In genomic region chr19:16111160-16111908, GRCh38 we compare ENCODE assay signal across 1 cellular context.
TF ChIP-seq lines count a peak whose summit lies in the region.

Gene RAB8A (plus strand): TSS chr19:16111889. CDS start chr19:16111902, 13 bp downstream.

TF ChIP-seq in K562, 482 proteins besides CTCF, POLR2A, EP300 and RAD21 (continued from another document and continues in another):
- TF ChIP-seq CHAMP1 (IDR thresholded peaks at IDR 0.05) (no peak), PTBP1 (IDR thresholded peaks at IDR 0.05; ENCODE audit: low read depth, low read length) (no peak), ATF7 (IDR thresholded peaks at IDR 0.05) (peak; percentile 88), KAT2B (IDR thresholded peaks at IDR 0.05; ENCODE audit: low read depth, low read length) (no peak), GTF2A2 (tag; IDR thresholded peaks at IDR 0.05) (no peak), FOXP4 (CRISPR knock-in tag; IDR thresholded peaks at IDR 0.05; ENCODE audit: borderline replicate concordance) (no peak), ATF2 (CRISPR knock-in tag; IDR thresholded peaks at IDR 0.05) (no peak), SNRNP70 (optimal IDR thresholded peaks at IDR 0.05; ENCODE audit: low read depth, low read length) (no peak), BRD9 (IDR thresholded peaks at IDR 0.05; ENCODE audit: low read depth, partially characterized antibody) (no peak), TFAP4 (CRISPR knock-in tag; IDR thresholded peaks at IDR 0.05; ENCODE audit: borderline replicate concordance) (peak; percentile 62), CBFA2T3 (IDR thresholded peaks at IDR 0.05) (no peak), ZC3H4 (CRISPR knock-in tag; IDR thresholded peaks at IDR 0.05; ENCODE audit: borderline replicate concordance) (no peak), DMBX1 (CRISPR knock-in tag; IDR thresholded peaks at IDR 0.05; ENCODE audit: borderline replicate concordance) (peak; percentile 14; the same call in 1 of the 2 replicates), RNF2 (IDR thresholded peaks at IDR 0.05) (peak; percentile 58), TEAD4 (IDR thresholded peaks at IDR 0.05; ENCODE audit: low read length) (peak; percentile 23; the same call in 1 of the 2 replicates), TEAD4 (CRISPR knock-in tag; IDR thresholded peaks at IDR 0.05; ENCODE audit: borderline replicate concordance) (no peak), HNRNPH1 (optimal IDR thresholded peaks at IDR 0.05; ENCODE audit: low read depth, low read length) (no peak), NFIC (IDR thresholded peaks at IDR 0.05) (peak; percentile 99), MEF2D (tag; conservative IDR thresholded peaks at IDR 0.05; ENCODE audit: low read depth) (no peak), ETV6 (IDR thresholded peaks at IDR 0.05; ENCODE audit: borderline replicate concordance in 1 of 2, low read depth in 2 of 2, low read length in 1 of 2) (no peak), ETV6 (CRISPR knock-in tag; IDR thresholded peaks at IDR 0.05; ENCODE audit: borderline replicate concordance) (no peak), ZNF436 (CRISPR knock-in tag; IDR thresholded peaks at IDR 0.05) (no peak), SUPT5H (IDR thresholded peaks at IDR 0.05) (peak; percentile 80), ETS1 (conservative IDR thresholded peaks at IDR 0.05; ENCODE audit: control insufficient read depth, low read depth, low read length) (no peak; the same call in 1 of the 2 replicates), U2AF1 (optimal IDR thresholded peaks at IDR 0.05; ENCODE audit: low read depth, low read length) (no peak), TRIM28 (IDR thresholded peaks at IDR 0.05) (no peak), MCM7 (IDR thresholded peaks at IDR 0.05) (no peak), ZBTB7A (IDR thresholded peaks at IDR 0.05; ENCODE audit: borderline replicate concordance, control insufficient read depth, low read depth, low read length) (peak; percentile 30), GTF2B (IDR thresholded peaks at IDR 0.05; ENCODE audit: extremely low read depth, insufficient read length) (no peak), KLF10 (CRISPR knock-in tag; IDR thresholded peaks at IDR 0.05) (no peak), ZFP91 (CRISPR knock-in tag; IDR thresholded peaks at IDR 0.05) (no peak), ZNF3 (CRISPR knock-in tag; IDR thresholded peaks at IDR 0.05) (no peak), ZNF408 (CRISPR knock-in tag; IDR thresholded peaks at IDR 0.05; ENCODE audit: low read depth) (no peak), RHOXF2B (CRISPR knock-in tag; conservative IDR thresholded peaks at IDR 0.05) (no peak), MYBL2 (IDR thresholded peaks at IDR 0.05; ENCODE audit: low read depth) (no peak), MYBL2 (CRISPR knock-in tag; IDR thresholded peaks at IDR 0.05; ENCODE audit: borderline replicate concordance) (no peak), POLR2AphosphoS5 (IDR thresholded peaks at IDR 0.05; ENCODE audit: control insufficient read depth, insufficient read depth, low read depth, low read length) (peak; percentile 65; the same call in 1 of the 2 replicates), ZNF232 (CRISPR knock-in tag; IDR thresholded peaks at IDR 0.05) (no peak), CHCHD3 (CRISPR knock-in tag; IDR thresholded peaks at IDR 0.05) (no peak), KLF6 (CRISPR knock-in tag; IDR thresholded peaks at IDR 0.05; ENCODE audit: borderline replicate concordance) (no peak), FOS (IDR thresholded peaks at IDR 0.05; ENCODE audit: extremely low read depth, insufficient read length) (peak; percentile 90), HDGF (IDR thresholded peaks at IDR 0.05) (no peak), MTA1 (IDR thresholded peaks at IDR 0.05; ENCODE audit: borderline replicate concordance) (peak; percentile 58), PHF21A (IDR thresholded peaks at IDR 0.05; ENCODE audit: borderline replicate concordance, low read depth) (peak; percentile 75; the same call in 1 of the 2 replicates), HMG20B (CRISPR knock-in tag; IDR thresholded peaks at IDR 0.05) (no peak), ZNF384 (IDR thresholded peaks at IDR 0.05; ENCODE audit: low read depth, low read length) (no peak), E4F1 (CRISPR knock-in tag; IDR thresholded peaks at IDR 0.05; ENCODE audit: borderline replicate concordance) (no peak), TAF1 (IDR thresholded peaks at IDR 0.05; ENCODE audit: control insufficient read depth, extremely low read depth, insufficient read depth, low read length, severe bottlenecking) (peak; percentile 72), ZNF639 (CRISPR knock-in tag; conservative IDR thresholded peaks at IDR 0.05 in 1 of 2, IDR thresholded peaks at IDR 0.05 in 1 of 2) (no peak; a peak in 1 of 4 replicates), CREBBP (IDR thresholded peaks at IDR 0.05; ENCODE audit: low read depth, low read length) (no peak), ZMIZ1 (IDR thresholded peaks at IDR 0.05; ENCODE audit: low read depth in 2 of 2, low read length in 2 of 2) (peak in 1 of 2 experiments; percentile 42; a peak in 1 of 4 replicates)
